11 cellular contexts compared by ENCODE assay signal in the genomic region with DNA sequence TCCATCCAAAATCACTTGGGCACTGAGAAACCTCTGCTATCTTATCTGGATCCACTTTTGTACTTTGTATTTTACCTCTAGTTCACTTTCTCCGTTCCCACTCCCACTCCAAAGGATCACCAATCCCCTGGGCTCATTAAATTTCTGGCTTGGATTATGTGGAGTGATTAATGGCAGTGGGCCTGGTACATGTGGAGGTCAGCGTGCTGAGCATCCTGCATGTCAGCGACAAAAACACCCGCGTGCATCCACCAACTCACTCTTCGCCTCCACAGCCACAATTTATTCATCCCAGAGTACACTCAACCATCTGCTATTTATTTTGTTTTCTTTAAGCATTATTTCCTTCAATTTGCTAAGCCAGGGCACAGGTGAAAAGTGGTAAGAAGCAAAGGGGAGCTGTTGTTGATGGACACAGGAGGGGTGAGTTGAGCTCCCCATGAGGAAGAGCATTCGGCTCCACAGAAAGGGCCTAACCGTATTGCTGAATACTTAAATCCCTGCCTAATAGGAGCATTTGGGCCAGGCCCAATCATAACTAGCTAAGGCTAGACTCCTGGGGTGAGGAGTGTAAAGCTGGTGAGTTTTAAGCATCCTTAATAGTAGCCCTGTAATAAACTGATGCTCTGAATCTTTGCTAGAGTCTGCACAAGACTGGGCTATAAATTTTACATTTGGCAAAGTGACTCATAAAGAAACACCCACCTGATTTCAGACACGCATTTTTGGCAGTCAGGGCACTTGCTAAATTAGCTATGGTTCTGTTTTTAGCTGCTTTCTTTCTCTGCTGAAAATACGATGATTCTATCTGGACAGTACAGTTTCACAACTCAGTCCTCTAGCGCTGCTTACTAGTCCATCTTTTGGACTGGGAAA.
DNase-seq lines count a peak whose midpoint lies in the region; ATAC-seq, FAIRE-seq and TF ChIP-seq lines count a peak whose summit lies in the region.
"Had no signal": no experiment of that assay in that cellular context is flagged by ENCODE, and none has a peak within 500 bp of the region (broad histone marks: within the 10 kb centered on the region; RNA-seq: fewer than 3 reads in every experiment).

No MANE protein-coding gene starts in this region.

- H3K9me3 ChIP-seq in HepG2 (ENCODE audit: low read length) = no peaks in the 10 kb centered on the region
- H3K9me3 ChIP-seq in right lobe of liver = no peaks in the 10 kb centered on the region
- H3K9me3 ChIP-seq: BLaER1 had no signal

- CTCF ChIA-PET in HepG2 (lab: Yijun Ruan, JAX; ENCODE audit: low intra/inter-chr PET ratio, low total read pairs) = no interaction called here

- no peak for DNase-seq in HepG2 (ENCODE audit: low spot score)
- DNase-seq in right lobe of liver = no peak
- DNase-seq in NCI-H2227 treated with DMSO at 0.1 percent for 48 hours (lab: John Stamatoyannopoulos, UW) = peak; percentile 61
- peak; percentile 7 for DNase-seq in fibroblast of pulmonary artery (ENCODE audit: low read depth)
- no peak for DNase-seq in SIG-M5 (lab: John Stamatoyannopoulos, UW)
- no peak for DNase-seq in NCI-H526 (lab: John Stamatoyannopoulos, UW)
- no peak for DNase-seq in GOT3 (lab: John Stamatoyannopoulos, UW)
- DNase-seq: activated CD4-positive, alpha-beta T cell treated with anti-CD3 and anti-CD28 coated beads for 48 hours; small intestine had no signal

- 65% methylated on average over 11 of the region's 11 CpGs for WGBS in HepG2 (ENCODE audit: low lambda C conversion rate)
- WGBS in right lobe of liver (ENCODE audit: insufficient coverage, low coverage, low lambda C conversion rate, missing lambda C conversion rate) = 67% methylated on average over 11 of the region's 11 CpGs

- no peak overlapping the region for H2AFZ ChIP-seq in HepG2 (ENCODE audit: low read length)

- no peak for FAIRE-seq in HepG2 (lab: Jason Lieb, UNC)
- FAIRE-seq: small intestine had no signal

- TF ChIP-seq EP300 in HepG2 (IDR thresholded peaks at IDR 0.05; ENCODE audit: low read depth in 2 of 2, low read length in 2 of 2) (no peak), HepG2 (CRISPR knock-in tag; IDR thresholded peaks at IDR 0.05; ENCODE audit: borderline replicate concordance) (no peak)

- H3K27ac ChIP-seq in HepG2 (ENCODE audit: extremely low read length, insufficient read depth, low read length) (no peak overlapping the region), right lobe of liver (no peak overlapping the region)
- H3K27ac ChIP-seq: BLaER1 had no signal

- H3K9ac ChIP-seq in HepG2 (ENCODE audit: insufficient read depth, low read depth, low read length) = no peak overlapping the region
- H3K9ac ChIP-seq: BLaER1 had no signal

- intact Hi-C loops in HepG2 (cut with micrococcal nuclease; ENCODE audit: unreplicated experiment) = loop anchor here (5.0 kb wide), 1 partner anchor 387 kb away; no protein-coding TSS in a partner anchor
- intact Hi-C loops in right lobe of liver (cut with DNase I) = no loop called here

- no peak overlapping the region for H3K4me2 ChIP-seq in HepG2 (ENCODE audit: low read depth, low read length)
- H3K4me2 ChIP-seq: BLaER1 had no signal

- BruUV-seq in HepG2 (replicated peaks; lab: Mats Ljungman, UMichigan) = no TSS peak

- ATAC-seq in HepG2 (no peak), right lobe of liver (no peak), HG02840 (IDR thresholded peaks at IDR 0.05; ENCODE audit: low FRiP score, unreplicated experiment) (no peak)

- H3K79me2 ChIP-seq in HepG2 (ENCODE audit: insufficient read depth, low read length) = no peaks in the 10 kb centered on the region

- H3K36me3 ChIP-seq in HepG2 (replicated peaks in 1 of 2; ENCODE audit: control insufficient read depth in 1 of 2, insufficient read depth in 2 of 2, low read length in 2 of 2) (no peaks in the 10 kb centered on the region), right lobe of liver (no peaks in the 10 kb centered on the region)
- H3K36me3 ChIP-seq: BLaER1 had no signal

- POLR2A ChIA-PET in HepG2 (lab: Yijun Ruan, JAX) = no interaction called here

- TF ChIP-seq POLR2A in HepG2 (IDR thresholded peaks at IDR 0.05; ENCODE audit: insufficient read depth in 1 of 2, low read depth in 2 of 2, low read length in 2 of 2) (no peak), right lobe of liver (IDR thresholded peaks at IDR 0.05) (no peak)

- H3K27me3 ChIP-seq in HepG2 (ENCODE audit: control insufficient read depth in 1 of 2, insufficient read depth in 2 of 2, low read length in 2 of 2) = no peaks in the 10 kb centered on the region
- H3K27me3 ChIP-seq in right lobe of liver = no peaks in the 10 kb centered on the region
- H3K27me3 ChIP-seq: BLaER1 had no signal

- H3K4me3 ChIP-seq in HepG2 (replicated peaks in 1 of 3; ENCODE audit: insufficient read depth in 1 of 3, low read depth in 2 of 3, low read length in 3 of 3) = no peak overlapping the region
- no peak overlapping the region for H3K4me3 ChIP-seq in right lobe of liver
- H3K4me3 ChIP-seq in fibroblast of pulmonary artery (replicated peaks; ENCODE audit: low read depth, low read length) = no peak overlapping the region
- H3K4me3 ChIP-seq: BLaER1 had no signal

- TF ChIP-seq CTCF in HepG2 (CRISPR knock-in tag; IDR thresholded peaks at IDR 0.05) (no peak), right lobe of liver (IDR thresholded peaks at IDR 0.05) (no peak), fibroblast of pulmonary artery (IDR thresholded peaks at IDR 0.05; ENCODE audit: low read length, missing control alignments) (no peak)

- H4K20me1 ChIP-seq in HepG2 (ENCODE audit: insufficient read depth, low read length) = no peaks in the 10 kb centered on the region
- H4K20me1 ChIP-seq: BLaER1 had no signal

- H3K4me1 ChIP-seq in HepG2 (ENCODE audit: insufficient read depth, low read length) (peaks cover 27% of the 10 kb centered on the region), right lobe of liver (no peaks in the 10 kb centered on the region)

- no peak for TF ChIP-seq RAD21 in HepG2 (CRISPR knock-in tag; IDR thresholded peaks at IDR 0.05)

- in situ Hi-C loops in HepG2 (cut with HindIII; ENCODE audit: extremely low pct_ligation_motif_present, low pct_unique_long_range_greater_than_20kb) = no loop called here

TF ChIP-seq in HepG2, 621 proteins besides CTCF, POLR2A, EP300 and RAD21:
- TF ChIP-seq ARID2 (CRISPR knock-in tag; IDR thresholded peaks at IDR 0.05; ENCODE audit: borderline replicate concordance) (0 out of 2 replicates have a peak, but pooled peaks have one; percentile 41), ADNP (CRISPR knock-in tag; IDR thresholded peaks at IDR 0.05) (no peak)

Comparison
In these comparisons a context has a peak if more than half of its experiments do, and no peak if none do; other contexts are left out.
1. DNase-seq: peak in NCI-H2227 treated with DMSO at 0.1 percent for 48 hours (single experiment) and fibroblast of pulmonary artery (single experiment); none in HepG2 (single experiment), right lobe of liver (0 of 3), SIG-M5 (single experiment), NCI-H526 (0 of 2) and GOT3 (single experiment).